8 cellular contexts compared by ENCODE assay signal in genomic region chr3:152397348-152397747, GRCh38.
DNase-seq lines count a peak whose midpoint lies in the region; ATAC-seq and TF ChIP-seq lines count a peak whose summit lies in the region.
"Not testable (repeated sequence)": the region's sequence is repeated elsewhere in the genome, so short reads cannot be mapped to it uniquely, and the experiment has no call there.

No MANE protein-coding gene starts in this region.

- H3K4me3 ChIP-seq in CD4-positive, CD25-positive, alpha-beta regulatory T cell (ENCODE audit: low read depth, low read length): peak overlapping the region; percentile 56
- not testable (repeated sequence) for H3K4me3 ChIP-seq in esophagus squamous epithelium; heart right ventricle; neutrophil (ENCODE audit: low read depth in 1 of 2, low read length in 1 of 2); upper lobe of left lung

- not testable (repeated sequence) for TF ChIP-seq EP300 in upper lobe of left lung (IDR thresholded peaks at IDR 0.05)

- H3K36me3 ChIP-seq in CD4-positive, CD25-positive, alpha-beta regulatory T cell (ENCODE audit: control insufficient read depth, insufficient read depth, low read length): peaks cover 49% of the 10 kb centered on the region
- peaks cover 0 to 22% (median 0%) of the 10 kb centered on the region in 3 donors for H3K36me3 ChIP-seq in esophagus squamous epithelium
- peaks cover 0 to 30% (median 0%) of the 10 kb centered on the region in 9 donors for H3K36me3 ChIP-seq in heart right ventricle
- not testable (repeated sequence) for H3K36me3 ChIP-seq in neutrophil
- H3K36me3 ChIP-seq in upper lobe of left lung: peaks cover 0 to 11% (median 1%) of the 10 kb centered on the region in 4 donors

- not testable (repeated sequence) for H3K27ac ChIP-seq in CD4-positive, CD25-positive, alpha-beta regulatory T cell (ENCODE audit: insufficient read depth, low read length, poor library complexity, severe bottlenecking)
- H3K27ac ChIP-seq in esophagus squamous epithelium (peak overlapping the region in 3 of 4 donors; percentile 38 to 51 (median 49)), heart right ventricle (peak overlapping the region in 8 of 10 donors; percentile 11 to 69 (median 32)), neutrophil (peak overlapping the region; percentile 94), upper lobe of left lung (peak overlapping the region; percentile 18 to 62 (median 42))

- peak overlapping the region in 1 of 3 donors; percentile 43 for H3K27ac Mint-ChIP-seq in CD4-positive, CD25-positive, alpha-beta regulatory T cell
- H3K27ac Mint-ChIP-seq in activated CD4-positive, alpha-beta T cell treated with anti-CD3 and anti-CD28 coated beads, Interleukin-2, amount 10 ng/mL, durations not matched to agents 24 days and 14 days: peak overlapping the region; percentile 20
- peak overlapping the region; percentile 23 for H3K27ac Mint-ChIP-seq in activated naive CD4-positive, alpha-beta T cell treated with anti-CD3 and anti-CD28 coated beads, Interleukin-2, amount 50 U/mL, for 24 hours
- peak overlapping the region; percentile 74 for H3K27ac Mint-ChIP-seq in central memory CD8-positive, alpha-beta T cell (ENCODE audit: low read depth)

- not testable (repeated sequence) for TF ChIP-seq CTCF in esophagus squamous epithelium (IDR thresholded peaks at IDR 0.05); heart right ventricle (IDR thresholded peaks at IDR 0.05); neutrophil (IDR thresholded peaks at IDR 0.05); upper lobe of left lung (IDR thresholded peaks at IDR 0.05)

- ATAC-seq in CD4-positive, CD25-positive, alpha-beta regulatory T cell (ENCODE audit: low read depth in 2 of 2); central memory CD8-positive, alpha-beta T cell (replicated peaks; ENCODE audit: extremely low read depth, poor library complexity, severe bottlenecking); heart right ventricle; upper lobe of left lung (ENCODE audit: low FRiP score in 2 of 2): not testable (repeated sequence)

- H3K4me3 Mint-ChIP-seq in CD4-positive, CD25-positive, alpha-beta regulatory T cell; activated CD4-positive, alpha-beta T cell treated with anti-CD3 and anti-CD28 coated beads, Interleukin-2, amount 10 ng/mL, durations not matched to agents 24 days and 14 days; activated naive CD4-positive, alpha-beta T cell treated with anti-CD3 and anti-CD28 coated beads, Interleukin-2, amount 50 U/mL, for 24 hours; central memory CD8-positive, alpha-beta T cell: not testable (repeated sequence)

- H3K27me3 Mint-ChIP-seq in CD4-positive, CD25-positive, alpha-beta regulatory T cell; activated CD4-positive, alpha-beta T cell treated with anti-CD3 and anti-CD28 coated beads, Interleukin-2, amount 10 ng/mL, durations not matched to agents 24 days and 14 days; activated naive CD4-positive, alpha-beta T cell treated with anti-CD3 and anti-CD28 coated beads, Interleukin-2, amount 50 U/mL, for 24 hours; central memory CD8-positive, alpha-beta T cell: not testable (repeated sequence)

- peaks cover 49 to 81% (median 64%) of the 10 kb centered on the region in 4 donors for H3K4me1 Mint-ChIP-seq in CD4-positive, CD25-positive, alpha-beta regulatory T cell
- peaks cover 34% of the 10 kb centered on the region for H3K4me1 Mint-ChIP-seq in activated CD4-positive, alpha-beta T cell treated with anti-CD3 and anti-CD28 coated beads, Interleukin-2, amount 10 ng/mL, durations not matched to agents 24 days and 14 days
- peaks cover 82% of the 10 kb centered on the region for H3K4me1 Mint-ChIP-seq in activated naive CD4-positive, alpha-beta T cell treated with anti-CD3 and anti-CD28 coated beads, Interleukin-2, amount 50 U/mL, for 24 hours
- H3K4me1 Mint-ChIP-seq in central memory CD8-positive, alpha-beta T cell: peaks cover 63% of the 10 kb centered on the region

- not testable (repeated sequence) for DNase-seq in CD4-positive, CD25-positive, alpha-beta regulatory T cell; activated CD4-positive, alpha-beta T cell treated with anti-CD3 and anti-CD28 coated beads, Interleukin-2, amount 10 ng/mL, durations not matched to agents 24 days and 14 days; central memory CD8-positive, alpha-beta T cell (ENCODE audit: low spot score in 2 of 2); esophagus squamous epithelium (lab: John Stamatoyannopoulos, UW); heart right ventricle; upper lobe of left lung

- not testable (repeated sequence) for TF ChIP-seq POLR2A in esophagus squamous epithelium (IDR thresholded peaks at IDR 0.05); upper lobe of left lung (IDR thresholded peaks at IDR 0.05)

- H3K9me3 Mint-ChIP-seq in CD4-positive, CD25-positive, alpha-beta regulatory T cell; activated CD4-positive, alpha-beta T cell treated with anti-CD3 and anti-CD28 coated beads, Interleukin-2, amount 10 ng/mL, durations not matched to agents 24 days and 14 days; activated naive CD4-positive, alpha-beta T cell treated with anti-CD3 and anti-CD28 coated beads, Interleukin-2, amount 50 U/mL, for 24 hours; central memory CD8-positive, alpha-beta T cell: not testable (repeated sequence)

- intact Hi-C loops in activated CD4-positive, alpha-beta T cell treated with anti-CD3 and anti-CD28 coated beads, Interleukin-2, amount 10 ng/mL, durations not matched to agents 24 days and 14 days (cut with micrococcal nuclease); esophagus squamous epithelium (cut with DNase I); heart right ventricle (cut with DNase I): not testable (repeated sequence)

- WGBS in esophagus squamous epithelium, 2 donors: 85 to 94% methylated on average over 2 of the region's 2 CpGs
- WGBS in heart right ventricle, 2 donors: 89 to 97% methylated on average over 2 of the region's 2 CpGs
- 66 to 70% methylated on average over 2 of the region's 2 CpGs for WGBS in upper lobe of left lung, 2 donors

- not testable (repeated sequence) for H3K9me3 ChIP-seq in CD4-positive, CD25-positive, alpha-beta regulatory T cell (ENCODE audit: control insufficient read depth in 2 of 2, low read length in 2 of 2); esophagus squamous epithelium; heart right ventricle; neutrophil; upper lobe of left lung

- peaks cover 63% of the 10 kb centered on the region for H3K4me1 ChIP-seq in CD4-positive, CD25-positive, alpha-beta regulatory T cell (ENCODE audit: control insufficient read depth, insufficient read depth, low read length, poor library complexity, severe bottlenecking)
- H3K4me1 ChIP-seq in esophagus squamous epithelium (peaks cover 10 to 88% (median 25%) of the 10 kb centered on the region in 3 donors), heart right ventricle (peaks cover 0 to 97% (median 85%) of the 10 kb centered on the region in 9 donors), neutrophil (ENCODE audit: control insufficient read depth in 1 of 2, insufficient read depth in 1 of 2, low read depth in 1 of 2, low read length in 1 of 2) (peaks cover 25 to 26% of the 10 kb centered on the region in 2 experiments), upper lobe of left lung (peaks cover 49 to 86% (median 65%) of the 10 kb centered on the region in 4 donors)

- H3K27me3 ChIP-seq in CD4-positive, CD25-positive, alpha-beta regulatory T cell (ENCODE audit: control insufficient read depth, insufficient read depth, low read length); esophagus squamous epithelium; heart right ventricle; neutrophil; upper lobe of left lung: not testable (repeated sequence)

- peaks cover 48% of the 10 kb centered on the region for H3K36me3 Mint-ChIP-seq in CD4-positive, CD25-positive, alpha-beta regulatory T cell
- peaks cover 49% of the 10 kb centered on the region for H3K36me3 Mint-ChIP-seq in activated CD4-positive, alpha-beta T cell treated with anti-CD3 and anti-CD28 coated beads, Interleukin-2, amount 10 ng/mL, durations not matched to agents 24 days and 14 days (ENCODE audit: low read depth)
- H3K36me3 Mint-ChIP-seq in activated naive CD4-positive, alpha-beta T cell treated with anti-CD3 and anti-CD28 coated beads, Interleukin-2, amount 50 U/mL, for 24 hours: peaks cover 28% of the 10 kb centered on the region
- peaks cover 42% of the 10 kb centered on the region for H3K36me3 Mint-ChIP-seq in central memory CD8-positive, alpha-beta T cell (ENCODE audit: insufficient read depth)
